Comparison of ENCODE assay signal across 23 cellular contexts in genomic region chr10:104449402-104449801, GRCh38.
DNase-seq lines count a peak whose midpoint lies in the region; FAIRE-seq and TF ChIP-seq lines count a peak whose summit lies in the region.
"Had no signal": no experiment of that assay in that cellular context is flagged by ENCODE, and none has a peak within 500 bp of the region (broad histone marks: within the 10 kb centered on the region; RNA-seq: fewer than 3 reads in every experiment).

No MANE protein-coding gene starts in this region.

- H3K27me3 ChIP-seq in BJ (ENCODE audit: control insufficient read depth, insufficient read depth, low read length) (no peaks in the 10 kb centered on the region), bronchial epithelial cell (ENCODE audit: control insufficient read depth, insufficient read depth, low read length) (no peaks in the 10 kb centered on the region), neural progenitor cell (no peaks in the 10 kb centered on the region)
- H3K27me3 ChIP-seq: gastrocnemius medialis, thyroid gland had no signal

- CTCF ChIA-PET in BJ (lab: Yijun Ruan, JAX), result interaction anchor here (0.6 to 1.2 kb wide), 3 partner anchors 20 to 22 kb away, joined by 3 read pairs; no protein-coding TSS in a partner anchor

- H3K4me3 ChIP-seq in BJ (ENCODE audit: low read depth, low read length), result no peak overlapping the region
- H3K4me3 ChIP-seq in bronchial epithelial cell (ENCODE audit: low read depth, low read length), result no peak overlapping the region
- no peak overlapping the region for H3K4me3 ChIP-seq in neural progenitor cell
- H3K4me3 ChIP-seq: gastrocnemius medialis, HAP-1, thyroid gland had no signal

- peak; percentile 55 for DNase-seq in BJ (ENCODE audit: low read depth)
- peak; percentile 25 for DNase-seq in LHCN-M2 (ENCODE audit: low read depth)
- peak; percentile 31 for DNase-seq in bronchial epithelial cell (ENCODE audit: low read depth)
- peak; percentile 9 for DNase-seq in neural progenitor cell (ENCODE audit: low spot score)
- DNase-seq in activated gamma-delta T cell (lab: John Stamatoyannopoulos, UW), result no peak
- DNase-seq in SK-N-DZ (ENCODE audit: low spot score), result no peak
- no peak for DNase-seq in DMS 273 treated with DMSO at 0.1 percent for 48 hours (lab: John Stamatoyannopoulos, UW)
- DNase-seq in NCI-H1436 (lab: John Stamatoyannopoulos, UW), result no peak
- DNase-seq: activated T-cell treated with anti-CD3 and anti-CD28 coated beads, Interleukin-2, amount 50 U/mL, for 4 hours; CD4-positive, alpha-beta memory T cell; DMS53; gastrocnemius medialis; left colon; mesendoderm; NCI-H1105; RPMI8226; stimulated activated CD4-positive, alpha-beta T cell treated with anti-CD3 and anti-CD28 coated beads, Interleukin-1b, Interleukin-23, amount 100 ng/mL, for 48 hours; stimulated activated naive B cell treated with anti-CD40 and anti-IgM and Interleukin-4, amounts not matched to agents 10 μg/mL and 1 μg/mL and 100 μg/mL, for 72 hours; thyroid gland had no signal

- peak overlapping the region; percentile 70 for H2AFZ ChIP-seq in neural progenitor cell (replicated peaks)

- H3K4me1 ChIP-seq in neural progenitor cell, result peaks cover 18% of the 10 kb centered on the region
- H3K4me1 ChIP-seq: gastrocnemius medialis, HAP-1 had no signal

- no peaks in the 10 kb centered on the region for H3K9me3 ChIP-seq in neural progenitor cell (ENCODE audit: low read depth)
- H3K9me3 ChIP-seq: gastrocnemius medialis, HAP-1, thyroid gland had no signal

- TF ChIP-seq CTCF in BJ (IDR thresholded peaks at IDR 0.05; ENCODE audit: insufficient read depth, low read depth, low read length), result no peak
- TF ChIP-seq CTCF in bronchial epithelial cell (IDR thresholded peaks at IDR 0.05; ENCODE audit: insufficient read depth, low read length, severe bottlenecking), result no peak
- no peak for TF ChIP-seq CTCF in neural progenitor cell (IDR thresholded peaks at IDR 0.05)

- H3K36me3 ChIP-seq in BJ (ENCODE audit: control insufficient read depth, insufficient read depth, low read length) (no peaks in the 10 kb centered on the region), bronchial epithelial cell (ENCODE audit: control insufficient read depth, insufficient read depth, low read length) (no peaks in the 10 kb centered on the region), neural progenitor cell (no peaks in the 10 kb centered on the region)
- H3K36me3 ChIP-seq: gastrocnemius medialis, HAP-1, thyroid gland had no signal

- H3K27me3 Mint-ChIP-seq in neural progenitor cell (ENCODE audit: insufficient read depth, low read depth), result no peaks in the 10 kb centered on the region

- H3K4me3 Mint-ChIP-seq in neural progenitor cell, result no peak overlapping the region
- H3K4me3 Mint-ChIP-seq: activated naive CD4-positive, alpha-beta T cell treated with anti-CD3 and anti-CD28 coated beads, Interleukin-2, amount 50 U/mL, for 24 hours; activated T-cell treated with anti-CD3 and anti-CD28 coated beads, Interleukin-2, amount 50 U/mL, for 4 hours; CD4-positive, alpha-beta memory T cell; natural killer cell treated with Interleukin-12 subunit alpha and Interleukin-12 subunit beta and Interleukin-15 and Interleukin-18, amount 100 ng/mL, for 72 hours; stimulated activated naive B cell treated with anti-CD40 and anti-IgM and Interleukin-4, amounts not matched to agents 10 μg/mL and 1 μg/mL and 100 μg/mL, for 72 hours had no signal

- H3K27ac ChIP-seq in neural progenitor cell, result no peak overlapping the region
- H3K27ac ChIP-seq: epithelial cell of prostate, gastrocnemius medialis, thyroid gland had no signal

- H3K36me3 Mint-ChIP-seq in neural progenitor cell, result no peaks in the 10 kb centered on the region
- H3K36me3 Mint-ChIP-seq: activated naive CD4-positive, alpha-beta T cell treated with anti-CD3 and anti-CD28 coated beads, Interleukin-2, amount 50 U/mL, for 24 hours; CD4-positive, alpha-beta memory T cell; natural killer cell treated with Interleukin-12 subunit alpha and Interleukin-12 subunit beta and Interleukin-15 and Interleukin-18, amount 100 ng/mL, for 72 hours; stimulated activated naive B cell treated with anti-CD40 and anti-IgM and Interleukin-4, amounts not matched to agents 10 μg/mL and 1 μg/mL and 100 μg/mL, for 72 hours had no signal

- peaks cover 14% of the 10 kb centered on the region for H3K4me1 Mint-ChIP-seq in neural progenitor cell
- H3K4me1 Mint-ChIP-seq: activated naive CD4-positive, alpha-beta T cell treated with anti-CD3 and anti-CD28 coated beads, Interleukin-2, amount 50 U/mL, for 24 hours; CD4-positive, alpha-beta memory T cell; stimulated activated naive B cell treated with anti-CD40 and anti-IgM and Interleukin-4, amounts not matched to agents 10 μg/mL and 1 μg/mL and 100 μg/mL, for 72 hours had no signal

- no peak overlapping the region for H3K9ac ChIP-seq in neural progenitor cell

- H3K9me3 Mint-ChIP-seq in neural progenitor cell, result no peaks in the 10 kb centered on the region
- H3K9me3 Mint-ChIP-seq: activated naive CD4-positive, alpha-beta T cell treated with anti-CD3 and anti-CD28 coated beads, Interleukin-2, amount 50 U/mL, for 24 hours; activated T-cell treated with anti-CD3 and anti-CD28 coated beads, Interleukin-2, amount 50 U/mL, for 4 hours; CD4-positive, alpha-beta memory T cell; natural killer cell treated with Interleukin-12 subunit alpha and Interleukin-12 subunit beta and Interleukin-15 and Interleukin-18, amount 100 ng/mL, for 72 hours; stimulated activated naive B cell treated with anti-CD40 and anti-IgM and Interleukin-4, amounts not matched to agents 10 μg/mL and 1 μg/mL and 100 μg/mL, for 72 hours had no signal

- POLR2A ChIA-PET in BJ (lab: Charles Lee), result no interaction called here

- no peaks in the 10 kb centered on the region for H3K79me2 ChIP-seq in neural progenitor cell (ENCODE audit: low read depth)

- no peak overlapping the region for H3K27ac Mint-ChIP-seq in neural progenitor cell
- H3K27ac Mint-ChIP-seq: activated naive CD4-positive, alpha-beta T cell treated with anti-CD3 and anti-CD28 coated beads, Interleukin-2, amount 50 U/mL, for 24 hours; CD4-positive, alpha-beta memory T cell; natural killer cell treated with Interleukin-12 subunit alpha and Interleukin-12 subunit beta and Interleukin-15 and Interleukin-18, amount 100 ng/mL, for 72 hours; stimulated activated naive B cell treated with anti-CD40 and anti-IgM and Interleukin-4, amounts not matched to agents 10 μg/mL and 1 μg/mL and 100 μg/mL, for 72 hours had no signal

- FAIRE-seq in bronchial epithelial cell (lab: Jason Lieb, UNC), result no peak

- no peaks in the 10 kb centered on the region for H3F3A ChIP-seq in neural progenitor cell (ENCODE audit: low read depth)

- peak overlapping the region; percentile 59 for H3K4me2 ChIP-seq in neural progenitor cell

- no peaks in the 10 kb centered on the region for H4K20me1 ChIP-seq in neural progenitor cell (ENCODE audit: low read depth)

Comparison
In these comparisons a context has a peak if more than half of its experiments do, and no peak if none do; other contexts are left out.
1. DNase-seq: peak in BJ (single experiment), LHCN-M2 (single experiment), bronchial epithelial cell (single experiment) and neural progenitor cell (single experiment); none in activated gamma-delta T cell (single experiment), SK-N-DZ (single experiment), DMS 273 treated with DMSO at 0.1 percent for 48 hours (single experiment) and NCI-H1436 (single experiment).